In genomic region chr17:44543213-44543904, GRCh38 we compare ENCODE assay signal across 13 cellular contexts. TPM values are rescaled to one million over a fixed set of nuclear protein-coding genes. Genes with fewer than 3 reads are reported as not detected.
A peak's percentile ranks its signal among the peaks of the same experiment; 100 is the strongest.
DNase-seq lines count a peak whose midpoint lies in the region; ATAC-seq, FAIRE-seq and TF ChIP-seq lines count a peak whose summit lies in the region.
"Had no signal": no experiment of that assay in that cellular context is flagged by ENCODE, and none has a peak within 500 bp of the region (broad histone marks: within the 10 kb centered on the region; RNA-seq: fewer than 3 reads in every experiment).

No MANE protein-coding gene starts in this region.

- H3K27ac ChIP-seq in ACC112 (ENCODE audit: low read depth, low read length) (peak overlapping the region; percentile 72), keratinocyte (ENCODE audit: control insufficient read depth, insufficient read depth, low read length) (peak overlapping the region; percentile 61)
- H3K27ac ChIP-seq: esophagus muscularis mucosa, stomach had no signal

- H3K9me3 ChIP-seq in keratinocyte (ENCODE audit: control insufficient read depth, low read depth, low read length) (no peaks in the 10 kb centered on the region), T-helper 17 cell (ENCODE audit: control insufficient read depth, low read length, poor library complexity, severe bottlenecking) (no peaks in the 10 kb centered on the region), HAP-1 (no peaks in the 10 kb centered on the region)
- H3K9me3 ChIP-seq: esophagus muscularis mucosa, stomach had no signal

- no peaks in the 10 kb centered on the region for H3K79me2 ChIP-seq in ACC112 (ENCODE audit: control insufficient read depth, insufficient read depth, low read length, unreplicated experiment)
- no peaks in the 10 kb centered on the region for H3K79me2 ChIP-seq in keratinocyte (ENCODE audit: control insufficient read depth, insufficient read depth, low read length)

- DNase-seq in HTR-8/SVneo (ENCODE audit: insufficient read length, low spot score) (peak; percentile 92), keratinocyte (ENCODE audit: low read depth, low spot score) (peak; percentile 66), DMS153 treated with DMSO at 0.1 percent for 48 hours (lab: John Stamatoyannopoulos, UW; ENCODE audit: unreplicated experiment) (no peak), T-helper 17 cell (no peak), HAP-1 (ENCODE audit: low spot score in 2 of 2) (no peak)
- DNase-seq: activated CD8-positive, alpha-beta memory T cell treated with anti-CD3 and anti-CD28 coated beads, Interleukin-2, amount 10 ng/mL, durations not matched to agents 7 days and 5 days; CD4-positive, CD25-positive, alpha-beta regulatory T cell; stomach had no signal

- H3K4me1 ChIP-seq in ACC112 (ENCODE audit: control insufficient read depth, insufficient read depth, low read length, unreplicated experiment) (peaks cover 62% of the 10 kb centered on the region), keratinocyte (ENCODE audit: control insufficient read depth, extremely low read depth, insufficient read depth, low read length) (peaks cover 50% of the 10 kb centered on the region), HAP-1 (peaks cover 9% of the 10 kb centered on the region)
- H3K4me1 ChIP-seq: esophagus muscularis mucosa had no signal

- peak overlapping the region; percentile 82 for H3K4me2 ChIP-seq in keratinocyte (ENCODE audit: control insufficient read depth, extremely low read depth, insufficient read depth, low read depth, low read length)

- FAIRE-seq in HTR-8/SVneo (lab: Jason Lieb, UNC) (peak; percentile 89), keratinocyte (lab: Jason Lieb, UNC) (no peak)
- FAIRE-seq: GM19239 had no signal

- no peaks in the 10 kb centered on the region for H3K27me3 ChIP-seq in ACC112 (ENCODE audit: insufficient read depth, low read length)
- no peaks in the 10 kb centered on the region for H3K27me3 ChIP-seq in keratinocyte (ENCODE audit: control insufficient read depth, extremely low read depth, insufficient read depth, low read length)
- H3K27me3 ChIP-seq in HAP-1 (ENCODE audit: low read depth) = no peaks in the 10 kb centered on the region

- H3K4me1 Mint-ChIP-seq in brain (peaks cover 82% of the 10 kb centered on the region), T-helper 17 cell (no peaks in the 10 kb centered on the region)
- H3K4me1 Mint-ChIP-seq: CD4-positive, CD25-positive, alpha-beta regulatory T cell had no signal

- no peaks in the 10 kb centered on the region for H4K20me1 ChIP-seq in keratinocyte (ENCODE audit: control insufficient read depth, extremely low read depth, insufficient read depth, low read length)

- H3K9me1 ChIP-seq in keratinocyte (ENCODE audit: control insufficient read depth, extremely low read depth, insufficient read depth, low read length) = no peaks in the 10 kb centered on the region

- H3K27me3 Mint-ChIP-seq in brain = peaks cover 9% of the 10 kb centered on the region
- peaks cover 72% of the 10 kb centered on the region for H3K27me3 Mint-ChIP-seq in T-helper 17 cell

- H3K4me3 ChIP-seq in ACC112 (ENCODE audit: low read depth, low read length) (peak overlapping the region; percentile 14; the same call in 1 of the 2 replicates), keratinocyte (ENCODE audit: control insufficient read depth in 2 of 3, extremely low read depth in 1 of 3, insufficient read depth in 2 of 3, low read depth in 1 of 3, low read length in 3 of 3) (peak overlapping the region in 1 of 3 experiments; percentile 41), HAP-1 (no peak overlapping the region)
- H3K4me3 ChIP-seq: esophagus muscularis mucosa, stomach had no signal

- dilution Hi-C loops in keratinocyte (cut with MboI; ENCODE audit: extremely low pct_ligation_motif_present, low sequenced_read_pairs) = loop anchor here (5.0 kb wide), 1 partner anchor 49 kb away; no protein-coding TSS in a partner anchor

- peak overlapping the region; percentile 15 for H2AFZ ChIP-seq in ACC112 (ENCODE audit: low read length, unreplicated experiment)
- peak overlapping the region; percentile 69 for H2AFZ ChIP-seq in keratinocyte (ENCODE audit: control insufficient read depth, low read length)

- H3K27ac Mint-ChIP-seq in brain (peak overlapping the region; percentile 71 to 98 (median 84)), T-helper 17 cell (no peak overlapping the region)
- H3K27ac Mint-ChIP-seq: activated CD8-positive, alpha-beta memory T cell treated with anti-CD3 and anti-CD28 coated beads, Interleukin-2, amount 10 ng/mL, durations not matched to agents 7 days and 5 days; CD4-positive, CD25-positive, alpha-beta regulatory T cell had no signal

- H3K36me3 Mint-ChIP-seq in brain (no peaks in the 10 kb centered on the region), T-helper 17 cell (ENCODE audit: low read depth) (peaks cover 2% of the 10 kb centered on the region)
- H3K36me3 Mint-ChIP-seq: activated CD8-positive, alpha-beta memory T cell treated with anti-CD3 and anti-CD28 coated beads, Interleukin-2, amount 10 ng/mL, durations not matched to agents 7 days and 5 days; CD4-positive, CD25-positive, alpha-beta regulatory T cell had no signal

- TF ChIP-seq CTCF in brain (conservative IDR thresholded peaks at IDR 0.05) (no peak), keratinocyte (optimal IDR thresholded peaks at IDR 0.05 in 1 of 3, IDR thresholded peaks at IDR 0.05 in 1 of 3, conservative IDR thresholded peaks at IDR 0.05 in 1 of 3; ENCODE audit: extremely low read depth in 1 of 3, insufficient read depth in 2 of 3, low read length in 3 of 3) (no peak)

- in situ Hi-C loops in HAP-1 (cut with MboI; ENCODE audit: low sequenced_read_pairs) = no loop called here

- no peaks in the 10 kb centered on the region for H3K36me3 ChIP-seq in ACC112 (ENCODE audit: insufficient read depth, low read length)
- H3K36me3 ChIP-seq in keratinocyte (ENCODE audit: control insufficient read depth in 2 of 2, extremely low read depth in 1 of 2, insufficient read depth in 2 of 2, low read length in 2 of 2) = no peaks in the 10 kb centered on the region
- no peaks in the 10 kb centered on the region for H3K36me3 ChIP-seq in HAP-1 (replicated peaks)
- H3K36me3 ChIP-seq: esophagus muscularis mucosa, stomach had no signal

- ATAC-seq in GM19328 (IDR thresholded peaks at IDR 0.05; ENCODE audit: unreplicated experiment) = no peak
- ATAC-seq in T-helper 17 cell = no peak
- ATAC-seq: activated CD8-positive, alpha-beta memory T cell treated with anti-CD3 and anti-CD28 coated beads, Interleukin-2, amount 10 ng/mL, durations not matched to agents 7 days and 5 days had no signal

- H3K9ac ChIP-seq in keratinocyte (ENCODE audit: control insufficient read depth, extremely low read depth, insufficient read depth, low read length) = peak overlapping the region; percentile 48

- peaks cover 0 to 5% (median 2%) of the 10 kb centered on the region in 5 experiments for H3K9me3 Mint-ChIP-seq in brain

- H3K4me3 Mint-ChIP-seq in brain (peak overlapping the region in 2 of 5 experiments; percentile 59 to 78), T-helper 17 cell (no peak overlapping the region)
- H3K4me3 Mint-ChIP-seq: activated CD8-positive, alpha-beta memory T cell treated with anti-CD3 and anti-CD28 coated beads, Interleukin-2, amount 10 ng/mL, durations not matched to agents 7 days and 5 days; CD4-positive, CD25-positive, alpha-beta regulatory T cell had no signal

RNA-seq across cellular contexts. Expression of gene FZD2, which starts 13.9 kb away (rescaled TPM):
- polyA plus RNA-seq in brain (ENCODE audit: insufficient read depth, low read depth, low replicate concordance) (6.1 TPM), keratinocyte (2.6 to 4.6 TPM (median 2.7 TPM) in 3 replicates)
- not detected for polyA plus RNA-seq in keratinocyte (2011; ENCODE audit: low read depth)
- polyA plus RNA-seq in keratinocyte (2011; cell fraction: cytosol; rRNA removed) = 0.98 and 2.2 TPM in 2 replicates
- polyA plus RNA-seq in keratinocyte (2011; cell fraction: nucleus; rRNA removed) = 3.9 and 6.6 TPM in 2 replicates
- polyA plus RNA-seq in keratinocyte (2012; ENCODE audit: low replicate concordance) = 0.21 and 6.3 TPM in 2 replicates
- 3.0 to 13.8 TPM (median 3.9 TPM) in 3 replicates for polyA minus RNA-seq in keratinocyte
- 6.9 TPM for polyA minus RNA-seq in keratinocyte (2011; cell fraction: cytosol; rRNA and poly(A)+ RNA removed)
- 8.8 and 9.9 TPM in 2 replicates for polyA minus RNA-seq in keratinocyte (2011; cell fraction: nucleus; rRNA and poly(A)+ RNA removed)
- total RNA-seq in T-helper 17 cell = under 1 TPM in 1 of 2 donors, not detected in 1; 0.22 TPM
- total RNA-seq: CD4-positive, CD25-positive, alpha-beta regulatory T cell had no signal
- polyA plus RNA-seq: CD4-positive, CD25-positive, alpha-beta regulatory T cell had no signal

RNA-seq across cellular contexts. Expression of gene GPATCH8, which starts 40.2 kb away (rescaled TPM):
- polyA plus RNA-seq in brain (ENCODE audit: insufficient read depth, low read depth, low replicate concordance) (21.4 TPM), keratinocyte (11.4 to 15.1 TPM (median 13.4 TPM) in 3 replicates)
- 37.0 TPM for polyA plus RNA-seq in keratinocyte (2011; ENCODE audit: low read depth)
- polyA plus RNA-seq in keratinocyte (2011; cell fraction: cytosol; rRNA removed) = 9.6 and 12.4 TPM in 2 replicates
- 31.2 and 31.7 TPM in 2 replicates for polyA plus RNA-seq in keratinocyte (2011; cell fraction: nucleus; rRNA removed)
- 13.4 and 13.8 TPM in 2 replicates for polyA plus RNA-seq in keratinocyte (2012; ENCODE audit: low replicate concordance)
- polyA minus RNA-seq in keratinocyte = 17.8 to 27.3 TPM (median 19.9 TPM) in 3 replicates
- polyA minus RNA-seq in keratinocyte (2011; cell fraction: cytosol; rRNA and poly(A)+ RNA removed) = 8.4 TPM
- 26.6 and 47.6 TPM in 2 replicates for polyA minus RNA-seq in keratinocyte (2011; cell fraction: nucleus; rRNA and poly(A)+ RNA removed)
- total RNA-seq in T-helper 17 cell = 10 to 100 TPM; 63.4 to 79.6 TPM

Comparison
In these comparisons a context has a peak if more than half of its experiments do, and no peak if none do; other contexts are left out.
1. DNase-seq: peak in HTR-8/SVneo (single experiment) and keratinocyte (single experiment); none in DMS153 treated with DMSO at 0.1 percent for 48 hours (single experiment), T-helper 17 cell (0 of 3) and HAP-1 (0 of 2).